In genomic region chr1:202644219-202645096, GRCh38 we compare ENCODE assay signal across 10 cellular contexts.
A peak's percentile ranks its signal among the peaks of the same experiment; 100 is the strongest.
DNase-seq lines count a peak whose midpoint lies in the region; ATAC-seq and TF ChIP-seq lines count a peak whose summit lies in the region.
"Had no signal": no experiment of that assay in that cellular context is flagged by ENCODE, and none has a peak within 500 bp of the region (broad histone marks: within the 10 kb centered on the region; RNA-seq: fewer than 3 reads in every experiment).

No MANE protein-coding gene starts in this region.

- no peaks in the 10 kb centered on the region for H3K9me3 Mint-ChIP-seq in activated naive CD8-positive, alpha-beta T cell (ENCODE audit: low read depth)
- no peaks in the 10 kb centered on the region for H3K9me3 Mint-ChIP-seq in activated naive CD8-positive, alpha-beta T cell treated with anti-CD3 and anti-CD28 coated beads for 36 hours
- no peaks in the 10 kb centered on the region for H3K9me3 Mint-ChIP-seq in activated T-helper 1 cell treated with anti-CD3 and anti-CD28 coated beads, Interleukin-12 subunit alpha, Interleukin-12 subunit beta, Interleukin-2, Interleukin-4 antibody, amounts not matched to agents 30 ng/mL and 10 ng/mL and 1 ng/mL, durations not matched to agents 14 hours and 24 hours and 36 hours
- no peaks in the 10 kb centered on the region for H3K9me3 Mint-ChIP-seq in stimulated activated naive CD8-positive, alpha-beta T cell treated with anti-CD3 and anti-CD28 coated beads, Interleukin-15, amount 100 ng/mL, for 72 hours

- H3K27ac Mint-ChIP-seq in activated naive CD8-positive, alpha-beta T cell = no peak overlapping the region
- H3K27ac Mint-ChIP-seq in activated naive CD8-positive, alpha-beta T cell treated with anti-CD3 and anti-CD28 coated beads for 36 hours = no peak overlapping the region
- no peak overlapping the region for H3K27ac Mint-ChIP-seq in activated T-helper 1 cell treated with anti-CD3 and anti-CD28 coated beads, Interleukin-12 subunit alpha, Interleukin-12 subunit beta, Interleukin-2, Interleukin-4 antibody, amounts not matched to agents 30 ng/mL and 10 ng/mL and 1 ng/mL, durations not matched to agents 14 hours and 24 hours and 36 hours
- no peak overlapping the region for H3K27ac Mint-ChIP-seq in stimulated activated naive CD8-positive, alpha-beta T cell treated with anti-CD3 and anti-CD28 coated beads, Interleukin-15, amount 100 ng/mL, for 72 hours

- H3K27me3 ChIP-seq in tibial artery = peaks cover 6 to 74% of the 10 kb centered on the region in 2 donors

- no peaks in the 10 kb centered on the region for H3K9me3 ChIP-seq in tibial artery
- H3K9me3 ChIP-seq: neutrophil had no signal

- no peaks in the 10 kb centered on the region for H3K36me3 Mint-ChIP-seq in activated naive CD8-positive, alpha-beta T cell
- no peaks in the 10 kb centered on the region for H3K36me3 Mint-ChIP-seq in activated naive CD8-positive, alpha-beta T cell treated with anti-CD3 and anti-CD28 coated beads for 36 hours
- H3K36me3 Mint-ChIP-seq in activated T-helper 1 cell treated with anti-CD3 and anti-CD28 coated beads, Interleukin-12 subunit alpha, Interleukin-12 subunit beta, Interleukin-2, Interleukin-4 antibody, amounts not matched to agents 30 ng/mL and 10 ng/mL and 1 ng/mL, durations not matched to agents 14 hours and 24 hours and 36 hours (ENCODE audit: low read depth) = no peaks in the 10 kb centered on the region

- DNase-seq in activated naive CD8-positive, alpha-beta T cell treated with anti-CD3 and anti-CD28 coated beads for 36 hours = no peak
- no peak for DNase-seq in activated T-helper 1 cell treated with anti-CD3 and anti-CD28 coated beads, Interleukin-12 subunit alpha, Interleukin-12 subunit beta, Interleukin-2, Interleukin-4 antibody, amounts not matched to agents 30 ng/mL and 10 ng/mL and 1 ng/mL, durations not matched to agents 14 hours and 24 hours and 36 hours (ENCODE audit: low spot score)
- DNase-seq in left kidney (ENCODE audit: low read depth, low spot score) (peak; percentile 63), tibial artery (no peak), substantia nigra (lab: John Stamatoyannopoulos, UW) (no peak)
- no peak for DNase-seq in stimulated activated naive CD8-positive, alpha-beta T cell treated with anti-CD3 and anti-CD28 coated beads, Interleukin-15, amount 100 ng/mL, for 72 hours
- no peak for DNase-seq in stimulated activated CD4-positive, alpha-beta T cell treated with anti-CD3 and anti-CD28 coated beads, Interleukin-4, amount 100 ng/mL, for 4 hours
- DNase-seq: dermis blood vessel endothelial cell had no signal

- TF ChIP-seq CTCF in tibial artery (IDR thresholded peaks at IDR 0.05) = no peak

- peaks cover 19% of the 10 kb centered on the region for H3K27me3 Mint-ChIP-seq in activated naive CD8-positive, alpha-beta T cell
- H3K27me3 Mint-ChIP-seq in activated naive CD8-positive, alpha-beta T cell treated with anti-CD3 and anti-CD28 coated beads for 36 hours = peaks cover 79% of the 10 kb centered on the region
- peaks cover 77% of the 10 kb centered on the region for H3K27me3 Mint-ChIP-seq in activated T-helper 1 cell treated with anti-CD3 and anti-CD28 coated beads, Interleukin-12 subunit alpha, Interleukin-12 subunit beta, Interleukin-2, Interleukin-4 antibody, amounts not matched to agents 30 ng/mL and 10 ng/mL and 1 ng/mL, durations not matched to agents 14 hours and 24 hours and 36 hours (ENCODE audit: insufficient read depth)
- peaks cover 79% of the 10 kb centered on the region for H3K27me3 Mint-ChIP-seq in stimulated activated naive CD8-positive, alpha-beta T cell treated with anti-CD3 and anti-CD28 coated beads, Interleukin-15, amount 100 ng/mL, for 72 hours

- ATAC-seq in stimulated activated naive CD8-positive, alpha-beta T cell treated with anti-CD3 and anti-CD28 coated beads, Interleukin-15, amount 100 ng/mL, for 72 hours = no peak

- H3K36me3 ChIP-seq in tibial artery = no peaks in the 10 kb centered on the region
- H3K36me3 ChIP-seq: neutrophil had no signal

- peaks cover 0 to 25% (median 23%) of the 10 kb centered on the region in 4 donors for H3K4me1 ChIP-seq in tibial artery

- H3K27ac ChIP-seq in tibial artery (no peak overlapping the region), substantia nigra (ENCODE audit: low read depth, low read length, poor library complexity, severe bottlenecking) (no peak overlapping the region)
- H3K27ac ChIP-seq: neutrophil had no signal

- intact Hi-C loops in activated T-helper 1 cell treated with anti-CD3 and anti-CD28 coated beads, Interleukin-12 subunit alpha, Interleukin-12 subunit beta, Interleukin-2, Interleukin-4 antibody, amounts not matched to agents 30 ng/mL and 10 ng/mL and 1 ng/mL, durations not matched to agents 14 hours and 24 hours and 36 hours (cut with micrococcal nuclease) = no loop called here
- intact Hi-C loops in tibial artery (cut with DNase I; ENCODE audit: low total_unique reads) = no loop called here

- peak overlapping the region; percentile 74 for H3K4me3 Mint-ChIP-seq in activated naive CD8-positive, alpha-beta T cell
- no peak overlapping the region for H3K4me3 Mint-ChIP-seq in activated naive CD8-positive, alpha-beta T cell treated with anti-CD3 and anti-CD28 coated beads for 36 hours
- peak overlapping the region; percentile 7 for H3K4me3 Mint-ChIP-seq in activated T-helper 1 cell treated with anti-CD3 and anti-CD28 coated beads, Interleukin-12 subunit alpha, Interleukin-12 subunit beta, Interleukin-2, Interleukin-4 antibody, amounts not matched to agents 30 ng/mL and 10 ng/mL and 1 ng/mL, durations not matched to agents 14 hours and 24 hours and 36 hours
- peak overlapping the region; percentile 40 to 80 for H3K4me3 Mint-ChIP-seq in stimulated activated naive CD8-positive, alpha-beta T cell treated with anti-CD3 and anti-CD28 coated beads, Interleukin-15, amount 100 ng/mL, for 72 hours

- H3K4me1 Mint-ChIP-seq in activated naive CD8-positive, alpha-beta T cell (ENCODE audit: low read depth) = peaks cover 23% of the 10 kb centered on the region
- peaks cover 14% of the 10 kb centered on the region for H3K4me1 Mint-ChIP-seq in activated naive CD8-positive, alpha-beta T cell treated with anti-CD3 and anti-CD28 coated beads for 36 hours
- peaks cover 9% of the 10 kb centered on the region for H3K4me1 Mint-ChIP-seq in activated T-helper 1 cell treated with anti-CD3 and anti-CD28 coated beads, Interleukin-12 subunit alpha, Interleukin-12 subunit beta, Interleukin-2, Interleukin-4 antibody, amounts not matched to agents 30 ng/mL and 10 ng/mL and 1 ng/mL, durations not matched to agents 14 hours and 24 hours and 36 hours (ENCODE audit: low read depth)
- peaks cover 31% of the 10 kb centered on the region for H3K4me1 Mint-ChIP-seq in stimulated activated naive CD8-positive, alpha-beta T cell treated with anti-CD3 and anti-CD28 coated beads, Interleukin-15, amount 100 ng/mL, for 72 hours

- H3K4me3 ChIP-seq in tibial artery = peak overlapping the region in 1 of 2 donors; percentile 35
